Comparison of ENCODE assay signal across 12 cellular contexts in genomic region chr20:45088247-45088646, GRCh38. TPM values are rescaled to one million over a fixed set of nuclear protein-coding genes. Genes with fewer than 3 reads are reported as not detected.
A peak's percentile ranks its signal among the peaks of the same experiment; 100 is the strongest.
DNase-seq lines count a peak whose midpoint lies in the region; ATAC-seq and TF ChIP-seq lines count a peak whose summit lies in the region.
"Had no signal": no experiment of that assay in that cellular context is flagged by ENCODE, and none has a peak within 500 bp of the region (broad histone marks: within the 10 kb centered on the region; RNA-seq: fewer than 3 reads in every experiment).

No MANE protein-coding gene starts in this region.

- intact Hi-C loops in psoas muscle (cut with DNase I) = no loop called here

- no peaks in the 10 kb centered on the region for H3K9me2 ChIP-seq in GM23338 (ENCODE audit: insufficient read depth)

- H2AFZ ChIP-seq in GM23338 = no peak overlapping the region

- H3K27ac Mint-ChIP-seq in GM23338 = 0 out of 2 replicates have a peak overlapping the region, but pooled peaks have one; percentile 48

- WGBS in psoas muscle, 3 donors = 42 to 54% (median 51%) methylated on average over 7 of the region's 7 CpGs

- ATAC-seq in GM23338 (peak; percentile 45), RWPE2 (ENCODE audit: low read depth) (peak; percentile 95), psoas muscle (peak in 3 of 4 donors; percentile 69 to 88 (median 86)), GM18858 (IDR thresholded peaks at IDR 0.05; ENCODE audit: unreplicated experiment) (no peak)

- no peak overlapping the region for H3K4me3 ChIP-seq in GM23338
- H3K4me3 ChIP-seq in RWPE2 (ENCODE audit: severe bottlenecking) = no peak overlapping the region
- no peak overlapping the region for H3K4me3 ChIP-seq in epithelial cell of proximal tubule (ENCODE audit: low read depth, low read length)
- H3K4me3 ChIP-seq in psoas muscle = no peak overlapping the region

- H3K4me2 ChIP-seq in GM23338 = 0 out of 2 replicates have a peak overlapping the region, but pooled peaks have one; percentile 2

- no peaks in the 10 kb centered on the region for H3K9me3 ChIP-seq in RWPE2 (ENCODE audit: severe bottlenecking)
- H3K9me3 ChIP-seq in psoas muscle = no peaks in the 10 kb centered on the region

- no peaks in the 10 kb centered on the region; the same call in 2 of the 3 replicates for H3K36me3 Mint-ChIP-seq in GM23338 (ENCODE audit: low read depth)

- peaks cover 3% of the 10 kb centered on the region for H3K27me3 Mint-ChIP-seq in GM23338 (ENCODE audit: insufficient read depth, low read depth, poor library complexity)

- DNase-seq in GM23338 (ENCODE audit: low spot score) (peak; percentile 19), RWPE2 (ENCODE audit: low spot score) (peak; percentile 93), epithelial cell of proximal tubule (ENCODE audit: low read depth) (peak; percentile 51), psoas muscle (no peak), DMS153 treated with DMSO at 0.1 percent for 48 hours (lab: John Stamatoyannopoulos, UW; ENCODE audit: unreplicated experiment) (no peak), HuH-7.5 (ENCODE audit: low spot score) (no peak), NCI-H187 treated with DMSO at 0.1 percent for 48 hours (lab: John Stamatoyannopoulos, UW) (no peak)
- DNase-seq: activated gamma-delta T cell, cortex of kidney, midbrain, NCI-H82 had no signal

- H3K79me2 ChIP-seq in GM23338 (replicated peaks; ENCODE audit: insufficient read depth) = no peaks in the 10 kb centered on the region

- H4K20me1 ChIP-seq in GM23338 (replicated peaks; ENCODE audit: insufficient read depth) = no peaks in the 10 kb centered on the region

- no peaks in the 10 kb centered on the region for H3K9me3 Mint-ChIP-seq in GM23338

- H3K4me3 Mint-ChIP-seq in GM23338 = no peak overlapping the region

- H3K4me1 ChIP-seq in GM23338 (ENCODE audit: insufficient read depth) (peaks cover 6% of the 10 kb centered on the region; the same call in 1 of the 2 replicates), RWPE2 (ENCODE audit: insufficient read depth, poor library complexity, severe bottlenecking) (peaks cover 25% of the 10 kb centered on the region), psoas muscle (peaks cover 4% of the 10 kb centered on the region)

- H3F3A ChIP-seq in GM23338 (replicated peaks; ENCODE audit: low read depth) = no peaks in the 10 kb centered on the region

- H3K4me1 Mint-ChIP-seq in GM23338 = peaks cover 14% of the 10 kb centered on the region

- H3K36me3 ChIP-seq in GM23338 (ENCODE audit: insufficient read depth) (no peaks in the 10 kb centered on the region; the same call in 1 of the 2 replicates), RWPE2 (ENCODE audit: low read depth) (peaks cover 9% of the 10 kb centered on the region), psoas muscle (ENCODE audit: insufficient read depth in 1 of 2, low read depth in 1 of 2) (peaks cover 0 to 2% of the 10 kb centered on the region in 2 donors)

- no peak for TF ChIP-seq CTCF in GM23338 (conservative IDR thresholded peaks at IDR 0.05; ENCODE audit: low read depth in 2 of 2)
- TF ChIP-seq CTCF in RWPE2 (IDR thresholded peaks at IDR 0.05; ENCODE audit: poor library complexity, severe bottlenecking) = no peak
- no peak for TF ChIP-seq CTCF in epithelial cell of proximal tubule (conservative IDR thresholded peaks at IDR 0.05; ENCODE audit: low read depth, low read length)
- no peak for TF ChIP-seq CTCF in psoas muscle (IDR thresholded peaks at IDR 0.05)

- no peaks in the 10 kb centered on the region for H3K27me3 ChIP-seq in GM23338 (ENCODE audit: insufficient read depth)
- no peaks in the 10 kb centered on the region for H3K27me3 ChIP-seq in RWPE2 (ENCODE audit: insufficient read depth, poor library complexity, severe bottlenecking)
- no peaks in the 10 kb centered on the region for H3K27me3 ChIP-seq in psoas muscle (ENCODE audit: insufficient read depth in 3 of 3, low read length in 2 of 3)

- H3K27ac ChIP-seq in GM23338 (ENCODE audit: low read depth) (no peak overlapping the region), RWPE2 (ENCODE audit: poor library complexity, severe bottlenecking) (peak overlapping the region; percentile 87), psoas muscle (no peak overlapping the region)

TF ChIP-seq in GM23338, 12 proteins besides CTCF, POLR2A, EP300 and RAD21:
- TF ChIP-seq ETS1 (IDR thresholded peaks at IDR 0.05) (no peak), ZNF114 (CRISPR knock-in tag; IDR thresholded peaks at IDR 0.05) (no peak), CREB1 (CRISPR knock-in tag; IDR thresholded peaks at IDR 0.05; ENCODE audit: low read depth) (no peak), STAT1 (IDR thresholded peaks at IDR 0.05; ENCODE audit: unreplicated experiment) (no peak), ZNF462 (CRISPR knock-in tag; IDR thresholded peaks at IDR 0.05) (no peak)

RNA-seq across cellular contexts. Expression of gene KCNS1, which starts 12.7 kb away (rescaled TPM):
- 0.97 and 3.2 TPM in 2 replicates for total RNA-seq in GM23338 (2014; rRNA removed; shearing (Covaris generic))
- polyA plus RNA-seq in GM23338 (2016; fragmentation: Nextera tagmentation; extraction: Ambion mirVana) (0.30 and 0.37 TPM in 2 replicates), psoas muscle (under 1 TPM in 1 of 3 donors, not detected in 2; under 0.01 TPM)
- total RNA-seq in epithelial cell of proximal tubule (8.1 and 10.9 TPM in 2 replicates), psoas muscle (not detected)

RNA-seq across cellular contexts. Expression of gene WFDC5, which starts 26.7 kb away (rescaled TPM):
- not detected in 2 replicates for total RNA-seq in GM23338 (2014; rRNA removed; shearing (Covaris generic))
- polyA plus RNA-seq in GM23338 (2016; fragmentation: Nextera tagmentation; extraction: Ambion mirVana) (not detected in 2 replicates), psoas muscle (not detected)
- total RNA-seq in epithelial cell of proximal tubule (not detected in 2 replicates), psoas muscle (not detected)

RNA-seq across cellular contexts. Expression of gene WFDC12, which starts 36.0 kb away (rescaled TPM):
- not detected in 2 replicates for total RNA-seq in GM23338 (2014; rRNA removed; shearing (Covaris generic))
- polyA plus RNA-seq in GM23338 (2016; fragmentation: Nextera tagmentation; extraction: Ambion mirVana) (not detected in 2 replicates), psoas muscle (not detected)
- total RNA-seq in epithelial cell of proximal tubule (not detected in 2 replicates), psoas muscle (not detected)

Comparison
In these comparisons a context has a peak if more than half of its experiments do, and no peak if none do; other contexts are left out.
1. DNase-seq: peak in GM23338 (single experiment), RWPE2 (single experiment) and epithelial cell of proximal tubule (single experiment); none in psoas muscle (0 of 2), DMS153 treated with DMSO at 0.1 percent for 48 hours (single experiment), HuH-7.5 (single experiment) and NCI-H187 treated with DMSO at 0.1 percent for 48 hours (single experiment).